ENCODE assay signal across 25 cellular contexts in the genomic region with DNA sequence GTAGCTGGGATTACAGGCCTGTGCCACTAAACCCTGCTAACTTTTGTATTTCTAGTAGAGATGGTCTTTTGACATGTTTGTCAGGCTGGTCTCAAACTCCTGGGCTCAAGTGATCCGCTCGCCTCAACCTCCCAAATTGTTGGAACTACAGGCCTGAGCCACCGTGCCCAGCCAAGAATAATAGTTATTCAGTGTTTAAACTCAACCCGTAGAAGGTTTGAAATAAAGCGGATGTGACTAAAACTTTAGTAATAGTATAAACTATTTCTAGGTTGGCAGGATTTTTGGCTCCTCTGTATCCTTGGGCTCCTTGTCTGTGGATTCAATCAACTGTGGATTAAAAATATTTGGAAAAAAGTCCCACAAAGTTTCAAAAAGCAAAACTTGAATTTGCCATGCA. TPM values are rescaled to one million over a fixed set of nuclear protein-coding genes. Genes with fewer than 3 reads are reported as not detected.
DNase-seq lines count a peak whose midpoint lies in the region; TF ChIP-seq lines count a peak whose summit lies in the region.
"Had no signal": no experiment of that assay in that cellular context is flagged by ENCODE, and none has a peak within 500 bp of the region (broad histone marks: within the 10 kb centered on the region; RNA-seq: fewer than 3 reads in every experiment).

No MANE protein-coding gene starts in this region.

- DNase-seq in Daoy (ENCODE audit: low read depth) (peak; percentile 28), Karpas-422 (no peak), astrocyte of the spinal cord (ENCODE audit: low read depth, low spot score) (peak; percentile 66), osteocyte (ENCODE audit: extremely low spot score, unreplicated experiment) (no peak), GM10266 (ENCODE audit: extremely low spot score) (no peak), RKO (ENCODE audit: low spot score) (no peak)
- no peak for DNase-seq in activated CD8-positive, alpha-beta memory T cell treated with anti-CD3 and anti-CD28 coated beads, Interleukin-2, amount 50 U/mL, for 4 hours
- DNase-seq: ACHN; activated CD4-positive, alpha-beta T cell treated with anti-CD3 and anti-CD28 coated beads, Interleukin-2, amount 50 U/mL, for 4 hours; activated naive CD4-positive, alpha-beta T cell; CD8-positive, alpha-beta memory T cell; glutamatergic neuron; H9; NCI-H146; NCI-H446; NCI-H82; posterior cingulate gyrus; small intestine; stimulated activated naive B cell treated with anti-CD40 and anti-IgM and Interleukin-4, amounts not matched to agents 10 μg/mL and 1 μg/mL and 100 μg/mL, for 72 hours had no signal

- in situ Hi-C loops in astrocyte of the spinal cord (cut with HindIII; ENCODE audit: low sequenced_read_pairs), result no loop called here

- H3K27ac Mint-ChIP-seq in osteocyte (ENCODE audit: unreplicated experiment), result peak overlapping the region; percentile 71
- H3K27ac Mint-ChIP-seq: CD8-positive, alpha-beta memory T cell; H9; IgD-negative memory B cell; memory B cell; stimulated activated naive B cell treated with anti-CD40 and anti-IgM and Interleukin-4, amounts not matched to agents 10 μg/mL and 1 μg/mL and 100 μg/mL, for 72 hours; T-helper 1 cell treated with Interleukin-12 subunit alpha and Interleukin-12 subunit beta and Interleukin-4 antibody, amounts not matched to agents 30 μg/mL and 1 μg/mL, for 36 hours had no signal

- H3K4me3 ChIP-seq in Karpas-422 (ENCODE audit: low read length) (no peak overlapping the region), astrocyte of the spinal cord (ENCODE audit: low read depth, low read length) (no peak overlapping the region)
- H3K4me3 ChIP-seq: breast epithelium, right atrium auricular region had no signal

- no peaks in the 10 kb centered on the region for H3K9me2 ChIP-seq in Karpas-422 (replicated peaks; ENCODE audit: insufficient read depth, low read length)

- H3K36me3 ChIP-seq in Karpas-422 (ENCODE audit: insufficient read depth, low read length), result no peaks in the 10 kb centered on the region
- H3K36me3 ChIP-seq: breast epithelium, right atrium auricular region had no signal

- H3K4me3 Mint-ChIP-seq in osteocyte (ENCODE audit: unreplicated experiment), result no peak overlapping the region
- H3K4me3 Mint-ChIP-seq: CD8-positive, alpha-beta memory T cell; H9; IgD-negative memory B cell; memory B cell; stimulated activated naive B cell treated with anti-CD40 and anti-IgM and Interleukin-4, amounts not matched to agents 10 μg/mL and 1 μg/mL and 100 μg/mL, for 72 hours; T-helper 1 cell treated with Interleukin-12 subunit alpha and Interleukin-12 subunit beta and Interleukin-4 antibody, amounts not matched to agents 30 μg/mL and 1 μg/mL, for 36 hours had no signal

- no peaks in the 10 kb centered on the region for H3K9me3 Mint-ChIP-seq in osteocyte (ENCODE audit: unreplicated experiment)
- H3K9me3 Mint-ChIP-seq: H9; IgD-negative memory B cell; memory B cell; stimulated activated naive B cell treated with anti-CD40 and anti-IgM and Interleukin-4, amounts not matched to agents 10 μg/mL and 1 μg/mL and 100 μg/mL, for 72 hours; T-helper 1 cell treated with Interleukin-12 subunit alpha and Interleukin-12 subunit beta and Interleukin-4 antibody, amounts not matched to agents 30 μg/mL and 1 μg/mL, for 36 hours had no signal

- H3K79me2 ChIP-seq in Karpas-422 (ENCODE audit: low read length), result no peaks in the 10 kb centered on the region

- no peaks in the 10 kb centered on the region for H3K4me1 ChIP-seq in Karpas-422 (ENCODE audit: low read length)
- H3K4me1 ChIP-seq: breast epithelium, right atrium auricular region had no signal

- no peak overlapping the region for H3K9ac ChIP-seq in Karpas-422 (ENCODE audit: low read length)

- H4K20me1 ChIP-seq in Karpas-422 (ENCODE audit: insufficient read depth, low read depth, low read length), result no peaks in the 10 kb centered on the region

- H3K4me1 Mint-ChIP-seq in osteocyte (ENCODE audit: unreplicated experiment), result peaks cover 20% of the 10 kb centered on the region
- H3K4me1 Mint-ChIP-seq: CD8-positive, alpha-beta memory T cell; H9; IgD-negative memory B cell; memory B cell; stimulated activated naive B cell treated with anti-CD40 and anti-IgM and Interleukin-4, amounts not matched to agents 10 μg/mL and 1 μg/mL and 100 μg/mL, for 72 hours had no signal

- H3K27ac ChIP-seq in Karpas-422 (ENCODE audit: low read length), result no peak overlapping the region
- H3K27ac ChIP-seq: breast epithelium, right atrium auricular region, RWPE1 had no signal

- no peaks in the 10 kb centered on the region for H3K36me3 Mint-ChIP-seq in osteocyte (ENCODE audit: unreplicated experiment)
- H3K36me3 Mint-ChIP-seq: CD8-positive, alpha-beta memory T cell; IgD-negative memory B cell; memory B cell; stimulated activated naive B cell treated with anti-CD40 and anti-IgM and Interleukin-4, amounts not matched to agents 10 μg/mL and 1 μg/mL and 100 μg/mL, for 72 hours had no signal

- no peak for TF ChIP-seq CTCF in astrocyte of the spinal cord (IDR thresholded peaks at IDR 0.05; ENCODE audit: low read depth, low read length)
- no peak for TF ChIP-seq CTCF in osteocyte (IDR thresholded peaks at IDR 0.05)
- TF ChIP-seq CTCF in GM10266 (IDR thresholded peaks at IDR 0.05; ENCODE audit: control insufficient read depth, insufficient read depth, low read depth, missing control alignments), result no peak

- no peaks in the 10 kb centered on the region for H3K27me3 ChIP-seq in Karpas-422 (ENCODE audit: low read length)
- H3K27me3 ChIP-seq: breast epithelium, right atrium auricular region had no signal

- no peaks in the 10 kb centered on the region for H3K9me3 ChIP-seq in Karpas-422 (ENCODE audit: low read length)
- H3K9me3 ChIP-seq: breast epithelium, right atrium auricular region had no signal

- no peaks in the 10 kb centered on the region for H3K27me3 Mint-ChIP-seq in osteocyte (ENCODE audit: unreplicated experiment)
- H3K27me3 Mint-ChIP-seq: CD8-positive, alpha-beta memory T cell; IgD-negative memory B cell; memory B cell; stimulated activated naive B cell treated with anti-CD40 and anti-IgM and Interleukin-4, amounts not matched to agents 10 μg/mL and 1 μg/mL and 100 μg/mL, for 72 hours had no signal

- peak overlapping the region; percentile 55; the same call in 1 of the 2 replicates for H2AFZ ChIP-seq in Karpas-422 (ENCODE audit: low read length)

- H3K4me2 ChIP-seq in Karpas-422 (ENCODE audit: low read depth, low read length, poor library complexity, severe bottlenecking), result no peak overlapping the region

RNA-seq across cellular contexts. Expression of gene PCDH10, which starts 37.8 kb away (rescaled TPM):
- 0.69 and 1.6 TPM in 2 replicates for total RNA-seq in Daoy (2014; rRNA removed; shearing (Covaris generic))
- total RNA-seq in Karpas-422 (2014; rRNA removed; shearing (Covaris generic); ENCODE audit: low replicate concordance), result not detected in 2 replicates
- 11.0 and 14.6 TPM in 2 replicates for total RNA-seq in osteocyte
- total RNA-seq: CD8-positive, alpha-beta memory T cell had no signal

Comparison
In these comparisons a context has a peak if more than half of its experiments do, and no peak if none do; other contexts are left out.
1. DNase-seq: peak in Daoy (single experiment) and astrocyte of the spinal cord (single experiment); none in Karpas-422 (single experiment), osteocyte (single experiment), activated CD8-positive, alpha-beta memory T cell treated with anti-CD3 and anti-CD28 coated beads, Interleukin-2, amount 50 U/mL, for 4 hours (single experiment), GM10266 (single experiment) and RKO (single experiment).